10 cellular contexts compared by ENCODE assay signal in genomic region chr9:121331992-121332685, GRCh38. TPM values are rescaled to one million over a fixed set of nuclear protein-coding genes. Genes with fewer than 3 reads are reported as not detected.
A peak's percentile ranks its signal among the peaks of the same experiment; 100 is the strongest.
DNase-seq lines count a peak whose midpoint lies in the region; ATAC-seq and TF ChIP-seq lines count a peak whose summit lies in the region.
"Had no signal": no experiment of that assay in that cellular context is flagged by ENCODE, and none has a peak within 500 bp of the region (broad histone marks: within the 10 kb centered on the region; RNA-seq: fewer than 3 reads in every experiment).

No MANE protein-coding gene starts in this region.

- no peak for ATAC-seq in activated CD4-positive, alpha-beta T cell treated with anti-CD3 and anti-CD28 coated beads for 36 hours
- no peak for ATAC-seq in HG02981 (IDR thresholded peaks at IDR 0.05; ENCODE audit: unreplicated experiment)

- CTCF ChIA-PET in activated CD4-positive, alpha-beta T cell treated with anti-CD3 and anti-CD28 coated beads for 36 hours (lab: Charles Lee) = interaction anchor here (0.6 to 0.8 kb wide), 2 partner anchors 13 to 131 kb away, joined by 4 to 6 read pairs; no protein-coding TSS in a partner anchor

- no peak overlapping the region for H3K4me3 ChIP-seq in ascending aorta
- no peak overlapping the region for H3K4me3 ChIP-seq in sigmoid colon

- no peaks in the 10 kb centered on the region for H3K9me3 Mint-ChIP-seq in glutamatergic neuron (ENCODE audit: unreplicated experiment)
- no peaks in the 10 kb centered on the region for H3K9me3 Mint-ChIP-seq in activated CD4-positive, alpha-beta T cell treated with anti-CD3 and anti-CD28 coated beads for 36 hours (ENCODE audit: low read depth)

- no peaks in the 10 kb centered on the region for H3K36me3 Mint-ChIP-seq in glutamatergic neuron (ENCODE audit: unreplicated experiment)
- no peaks in the 10 kb centered on the region for H3K36me3 Mint-ChIP-seq in activated CD4-positive, alpha-beta T cell treated with anti-CD3 and anti-CD28 coated beads for 36 hours (ENCODE audit: low read depth)

- H3K4me1 Mint-ChIP-seq in glutamatergic neuron (ENCODE audit: low read depth, unreplicated experiment) = peaks cover 4% of the 10 kb centered on the region
- no peaks in the 10 kb centered on the region for H3K4me1 Mint-ChIP-seq in activated CD4-positive, alpha-beta T cell treated with anti-CD3 and anti-CD28 coated beads for 36 hours

- H3K36me3 ChIP-seq in ascending aorta = peaks cover 73 to 87% of the 10 kb centered on the region in 2 donors
- peaks cover 47 to 99% (median 68%) of the 10 kb centered on the region in 4 donors for H3K36me3 ChIP-seq in sigmoid colon

- TF ChIP-seq CTCF in ascending aorta (IDR thresholded peaks at IDR 0.05) (peak; percentile 32 to 51 (median 37)), glutamatergic neuron (IDR thresholded peaks at IDR 0.05; ENCODE audit: partially characterized antibody, unreplicated experiment) (peak; percentile 13), sigmoid colon (IDR thresholded peaks at IDR 0.05) (peak; percentile 28 to 52 (median 34))

- intact Hi-C loops in ascending aorta (cut with DNase I) = no loop called here
- intact Hi-C loops in sigmoid colon (cut with DNase I) = no loop called here
- intact Hi-C loops in activated CD4-positive, alpha-beta T cell treated with anti-CD3 and anti-CD28 coated beads for 36 hours (cut with DNase I, micrococcal nuclease) = no loop called here

- H3K4me1 ChIP-seq in ascending aorta = peaks cover 9 to 44% of the 10 kb centered on the region in 2 donors
- H3K4me1 ChIP-seq in sigmoid colon = peaks cover 0 to 35% (median 22%) of the 10 kb centered on the region in 4 donors

- no peak for TF ChIP-seq POLR2A in sigmoid colon (IDR thresholded peaks at IDR 0.05)

- H3K9me3 ChIP-seq in ascending aorta (no peaks in the 10 kb centered on the region), sigmoid colon (no peaks in the 10 kb centered on the region)

- peak; percentile 56 for DNase-seq in D341Med (ENCODE audit: low spot score)
- DNase-seq in ascending aorta (ENCODE audit: low spot score in 2 of 2) = no peak
- DNase-seq in glutamatergic neuron = no peak
- peak; percentile 66 for DNase-seq in sigmoid colon
- no peak for DNase-seq in GOT3 (lab: John Stamatoyannopoulos, UW)
- no peak for DNase-seq in activated CD4-positive, alpha-beta T cell treated with anti-CD3 and anti-CD28 coated beads for 36 hours
- no peak for DNase-seq in activated CD4-positive, alpha-beta T cell treated with anti-CD3 and anti-CD28 coated beads, Interleukin-2, amount 50 U/mL, for 4 hours
- DNase-seq: amygdala, DMS79 treated with DMSO at 0.1 percent for 48 hours had no signal

- H3K27me3 ChIP-seq in ascending aorta (no peaks in the 10 kb centered on the region), sigmoid colon (no peaks in the 10 kb centered on the region)

- H3K27ac ChIP-seq in ascending aorta = peak overlapping the region; percentile 98 to 99
- peak overlapping the region; percentile 91 to 99 (median 94) for H3K27ac ChIP-seq in sigmoid colon

- peaks cover 2% of the 10 kb centered on the region for H3K27me3 Mint-ChIP-seq in glutamatergic neuron (ENCODE audit: unreplicated experiment)
- H3K27me3 Mint-ChIP-seq in activated CD4-positive, alpha-beta T cell treated with anti-CD3 and anti-CD28 coated beads for 36 hours = no peaks in the 10 kb centered on the region

- POLR2A ChIA-PET in activated CD4-positive, alpha-beta T cell treated with anti-CD3 and anti-CD28 coated beads for 36 hours (lab: Charles Lee) = no interaction called here

- WGBS in sigmoid colon, 2 donors = 81 to 88% methylated on average over 14 of the region's 14 CpGs

- TF ChIP-seq EP300 in sigmoid colon (IDR thresholded peaks at IDR 0.05) = no peak

- no peak overlapping the region for H3K4me3 Mint-ChIP-seq in glutamatergic neuron (ENCODE audit: unreplicated experiment)
- no peak overlapping the region for H3K4me3 Mint-ChIP-seq in activated CD4-positive, alpha-beta T cell treated with anti-CD3 and anti-CD28 coated beads for 36 hours

- no peak overlapping the region for H3K27ac Mint-ChIP-seq in glutamatergic neuron (ENCODE audit: unreplicated experiment)
- H3K27ac Mint-ChIP-seq in activated CD4-positive, alpha-beta T cell treated with anti-CD3 and anti-CD28 coated beads for 36 hours = no peak overlapping the region

RNA-seq across cellular contexts. Expression of gene STOM, which starts 37.9 kb away (rescaled TPM):
- total RNA-seq in ascending aorta (306 TPM), glutamatergic neuron (ENCODE audit: unreplicated experiment) (2.0 TPM), sigmoid colon (100 to 1,000 TPM; 303 to 609 (median 321) TPM)
- polyA plus RNA-seq in sigmoid colon = 100 to 1,000 TPM in 1 of 3 donors, 10 to 100 TPM in 2; 22.8 to 140 (median 44.6) TPM
- total RNA-seq in activated CD4-positive, alpha-beta T cell treated with anti-CD3 and anti-CD28 coated beads for 36 hours = 10 to 100 TPM; 34.7 to 44.5 TPM

Comparison
In these comparisons a context has a peak if more than half of its experiments do, and no peak if none do; other contexts are left out.
1. DNase-seq: peak in D341Med (single experiment) and sigmoid colon (single experiment); none in ascending aorta (0 of 2), glutamatergic neuron (single experiment), GOT3 (single experiment), activated CD4-positive, alpha-beta T cell treated with anti-CD3 and anti-CD28 coated beads for 36 hours (single experiment) and activated CD4-positive, alpha-beta T cell treated with anti-CD3 and anti-CD28 coated beads, Interleukin-2, amount 50 U/mL, for 4 hours (0 of 2).
2. RNA of gene STOM, which starts 37.9 kb away (total RNA-seq): 303 to 609 TPM in sigmoid colon, 306 TPM in ascending aorta (single experiment) and 34.7 to 44.5 TPM in activated CD4-positive, alpha-beta T cell treated with anti-CD3 and anti-CD28 coated beads for 36 hours; 2.0 TPM in glutamatergic neuron (single experiment); every median in the first group is over 10 times any median in the second.
3. Peak in every context shown above with its lines, with median percentiles within 50 percentile points of each other: CTCF ChIP-seq.